ENCODE assay signal across 32 cellular contexts in the genomic region with DNA sequence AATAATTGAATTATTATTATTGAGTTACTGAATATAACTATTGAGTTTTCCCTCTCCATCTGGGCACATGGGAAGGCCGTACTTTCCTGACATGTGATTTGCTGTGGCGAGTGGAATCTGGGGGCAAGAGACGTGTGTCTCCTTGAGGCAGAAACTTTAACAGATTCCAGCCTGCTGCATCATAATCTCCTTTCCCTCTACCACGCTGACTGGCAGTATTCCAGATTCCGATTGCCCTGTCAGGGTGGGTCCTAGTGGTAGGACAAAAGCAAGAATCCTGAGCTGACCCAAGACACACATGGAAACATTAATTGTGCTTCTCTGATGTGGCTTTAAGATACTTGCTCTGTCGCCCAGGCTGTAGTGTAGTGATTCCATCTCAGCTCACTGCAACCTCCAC.
"Had no signal": no experiment of that assay in that cellular context is flagged by ENCODE, and none has a peak within 500 bp of the region (broad histone marks: within the 10 kb centered on the region; RNA-seq: fewer than 3 reads in every experiment).

No MANE protein-coding gene starts in this region.

- H3K27me3 ChIP-seq: esophagus squamous epithelium, gastroesophageal sphincter, testis, transverse colon had no signal

- H3K9me3 Mint-ChIP-seq: activated CD4-positive, alpha-beta memory T cell treated with anti-CD3 and anti-CD28 coated beads, Interleukin-2, amount 10 ng/mL, durations not matched to agents 7 days and 5 days; activated CD4-positive, alpha-beta T cell treated with anti-CD3 and anti-CD28 coated beads, Interleukin-2, amount 10 ng/mL, durations not matched to agents 24 days and 14 days; activated T-cell treated with anti-CD3 and anti-CD28 coated beads, Interleukin-2, amount 50 U/mL, for 4 hours; activated T-helper 17 cell treated with anti-CD3 and anti-CD28 coated beads, Interleukin-2, amount 50 U/mL, for 72 hours; mesothelial cell of epicardium; T-helper 1 cell treated with Interleukin-12 subunit alpha and Interleukin-12 subunit beta and Interleukin-4 antibody, amounts not matched to agents 30 μg/mL and 1 μg/mL, for 36 hours had no signal

- H3K9me3 ChIP-seq: esophagus squamous epithelium, gastroesophageal sphincter, testis, transverse colon had no signal

- H3K4me1 Mint-ChIP-seq: activated CD4-positive, alpha-beta memory T cell treated with anti-CD3 and anti-CD28 coated beads, Interleukin-2, amount 10 ng/mL, durations not matched to agents 7 days and 5 days; activated CD4-positive, alpha-beta T cell treated with anti-CD3 and anti-CD28 coated beads, Interleukin-2, amount 10 ng/mL, durations not matched to agents 24 days and 14 days; activated T-helper 17 cell treated with anti-CD3 and anti-CD28 coated beads, Interleukin-2, amount 50 U/mL, for 72 hours; naive thymus-derived CD8-positive, alpha-beta T cell had no signal

- H3K9ac ChIP-seq: parathyroid adenoma had no signal

- H3K4me1 ChIP-seq: testis, transverse colon had no signal

- H2AFZ ChIP-seq: parathyroid adenoma had no signal

- H3K27ac Mint-ChIP-seq: activated CD4-positive, alpha-beta memory T cell treated with anti-CD3 and anti-CD28 coated beads, Interleukin-2, amount 10 ng/mL, durations not matched to agents 7 days and 5 days; activated CD4-positive, alpha-beta T cell treated with anti-CD3 and anti-CD28 coated beads, Interleukin-2, amount 10 ng/mL, durations not matched to agents 24 days and 14 days; activated T-helper 17 cell treated with anti-CD3 and anti-CD28 coated beads, Interleukin-2, amount 50 U/mL, for 72 hours; mesothelial cell of epicardium; naive thymus-derived CD8-positive, alpha-beta T cell; T-helper 1 cell treated with Interleukin-12 subunit alpha and Interleukin-12 subunit beta and Interleukin-4 antibody, amounts not matched to agents 30 μg/mL and 1 μg/mL, for 36 hours had no signal

- ATAC-seq: activated CD4-positive, CD25-positive, alpha-beta regulatory T cell treated with anti-CD3 and anti-CD28 coated beads, Interleukin-2, amount 50 U/mL, for 24 hours; activated T-cell treated with anti-CD3 and anti-CD28 coated beads, Interleukin-2, amount 50 U/mL, for 4 hours; activated T-helper 17 cell treated with anti-CD3 and anti-CD28 coated beads, Interleukin-2, amount 50 U/mL, for 72 hours; gastroesophageal sphincter; left cardiac atrium; naive thymus-derived CD8-positive, alpha-beta T cell; right cardiac atrium; stimulated activated naive CD8-positive, alpha-beta T cell treated with anti-CD3 and anti-CD28 coated beads, Interleukin-15, Interleukin-2, amounts not matched to agents 100 U/mL and 50 U/mL, for 24 hours had no signal

- H3K79me2 ChIP-seq: parathyroid adenoma had no signal

- H3K4me3 Mint-ChIP-seq: activated CD4-positive, alpha-beta memory T cell treated with anti-CD3 and anti-CD28 coated beads, Interleukin-2, amount 10 ng/mL, durations not matched to agents 7 days and 5 days; activated CD4-positive, alpha-beta T cell treated with anti-CD3 and anti-CD28 coated beads, Interleukin-2, amount 10 ng/mL, durations not matched to agents 24 days and 14 days; activated T-cell treated with anti-CD3 and anti-CD28 coated beads, Interleukin-2, amount 50 U/mL, for 4 hours; activated T-helper 17 cell treated with anti-CD3 and anti-CD28 coated beads, Interleukin-2, amount 50 U/mL, for 72 hours; mesothelial cell of epicardium; naive thymus-derived CD8-positive, alpha-beta T cell; neural crest cell; T-helper 1 cell treated with Interleukin-12 subunit alpha and Interleukin-12 subunit beta and Interleukin-4 antibody, amounts not matched to agents 30 μg/mL and 1 μg/mL, for 36 hours had no signal

- H3K27me3 Mint-ChIP-seq: activated CD4-positive, alpha-beta memory T cell treated with anti-CD3 and anti-CD28 coated beads, Interleukin-2, amount 10 ng/mL, durations not matched to agents 7 days and 5 days; activated CD4-positive, alpha-beta T cell treated with anti-CD3 and anti-CD28 coated beads, Interleukin-2, amount 10 ng/mL, durations not matched to agents 24 days and 14 days; activated T-helper 17 cell treated with anti-CD3 and anti-CD28 coated beads, Interleukin-2, amount 50 U/mL, for 72 hours; naive thymus-derived CD8-positive, alpha-beta T cell had no signal

- DNase-seq: activated CD4-positive, alpha-beta memory T cell treated with anti-CD3 and anti-CD28 coated beads, Interleukin-2, amount 10 ng/mL, durations not matched to agents 7 days and 5 days; activated CD4-positive, alpha-beta T cell treated with anti-CD3 and anti-CD28 coated beads, Interleukin-2, amount 10 ng/mL, durations not matched to agents 24 days and 14 days; activated gamma-delta T cell treated with Interleukin-2 at 50 U/mL for 16 hours; activated naive CD4-positive, alpha-beta T cell treated with anti-CD3 and anti-CD28 coated beads, Interleukin-2, amount 50 U/mL, for 16 hours; activated T-cell treated with anti-CD3 and anti-CD28 coated beads, Interleukin-2, amount 50 U/mL, for 4 hours; dermis blood vessel endothelial cell; effector CD4-positive, alpha-beta T cell; esophagus squamous epithelium; hippocampal formation; left cardiac atrium; mammary epithelial cell; naive thymus-derived CD8-positive, alpha-beta T cell; nucleus accumbens; right cardiac atrium; stimulated activated CD4-positive, alpha-beta T cell treated with anti-CD3 and anti-CD28 coated beads, Interleukin-12 subunit alpha, Interleukin-12 subunit beta, amount 100 ng/mL, for 4 hours; stimulated activated CD4-positive, alpha-beta T cell treated with anti-CD3 and anti-CD28 coated beads, Interleukin-4, amount 100 ng/mL, for 1 hour; stimulated activated naive CD8-positive, alpha-beta T cell treated with anti-CD3 and anti-CD28 coated beads, Interleukin-15, Interleukin-2, amounts not matched to agents 100 U/mL and 50 U/mL, for 24 hours; T-helper 9 cell; testis; transverse colon; WERI-Rb-1 had no signal

- H3K4me3 ChIP-seq: esophagus squamous epithelium, gastroesophageal sphincter, testis, transverse colon had no signal

- FAIRE-seq: colon, keratinocyte, urothelium cell line had no signal

- H3K36me3 ChIP-seq: esophagus squamous epithelium, gastroesophageal sphincter, transverse colon, WERI-Rb-1 had no signal

- H3K36me3 Mint-ChIP-seq: mesothelial cell of epicardium had no signal

- H3K27ac ChIP-seq: epithelial cell of prostate, esophagus squamous epithelium, gastroesophageal sphincter, testis, transverse colon had no signal
